Comparison of ENCODE assay signal across 8 cellular contexts in the genomic region with DNA sequence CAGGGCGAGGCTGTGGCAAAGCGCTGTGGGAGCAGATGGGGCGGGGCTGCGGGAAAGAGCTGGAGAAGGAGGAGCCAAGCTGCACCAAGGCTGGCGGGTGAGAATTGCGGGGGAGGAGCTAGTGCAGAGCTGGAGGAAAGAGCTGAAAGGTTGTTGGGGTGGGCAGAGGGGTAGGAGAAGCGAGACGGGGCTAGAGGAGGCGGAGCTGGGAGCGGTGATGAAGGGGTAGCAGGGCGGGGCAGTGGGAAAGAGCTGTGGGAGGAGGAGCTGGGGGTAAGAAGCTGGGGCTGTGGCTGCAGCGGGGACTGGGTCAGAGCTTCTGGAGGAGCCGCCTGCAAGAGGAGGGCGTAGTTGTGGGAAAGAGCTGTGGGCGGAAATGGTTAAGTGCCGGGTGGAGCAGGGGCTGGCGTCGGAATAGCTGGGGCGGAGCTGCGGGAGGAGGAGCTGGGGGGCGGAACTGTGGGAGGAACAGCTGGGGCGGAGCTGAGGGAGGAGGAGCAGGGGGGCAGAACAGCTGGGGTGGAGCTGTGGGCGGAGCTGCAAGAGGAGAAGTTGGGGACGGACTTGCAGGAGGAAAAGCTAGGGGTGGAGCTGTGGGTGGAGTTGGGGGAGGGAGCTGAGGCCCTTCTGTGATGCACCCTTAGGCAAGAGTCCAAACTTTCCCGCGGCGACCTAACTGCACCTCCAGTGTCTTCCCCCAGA. TPM values are rescaled to one million over a fixed set of nuclear protein-coding genes. Genes with fewer than 3 reads are reported as not detected.
DNase-seq lines count a peak whose midpoint lies in the region; ATAC-seq, FAIRE-seq and TF ChIP-seq lines count a peak whose summit lies in the region.

No MANE protein-coding gene starts in this region.

- H3K36me3 ChIP-seq in mesodermal cell (ENCODE audit: control insufficient read depth, insufficient read depth, low read length): no peaks in the 10 kb centered on the region

- DNase-seq in D721Med (ENCODE audit: insufficient read length, low spot score) (peak; percentile 47), HUDEP-2 (lab: John Stamatoyannopoulos, UW; ENCODE audit: unreplicated experiment in 76 of 76) (peak; percentile 11 to 96 (median 89)), NOMO-1 treated with dmso at 0.1 percent for 144 hours (lab: John Stamatoyannopoulos, UW; ENCODE audit: unreplicated experiment) (peak; percentile 91)
- DNase-seq in activated CD8-positive, alpha-beta memory T cell treated with anti-CD3 and anti-CD28 coated beads, Interleukin-2, amount 50 U/mL, for 24 hours (ENCODE audit: extremely low read depth): peak; percentile 79
- DNase-seq in stimulated activated CD8-positive, alpha-beta memory T cell treated with anti-CD3 and anti-CD28 coated beads, Interleukin-15, amount 100 ng/mL, for 24 hours (ENCODE audit: low read depth): peak; percentile 60

- H3K9me3 ChIP-seq in mesodermal cell (ENCODE audit: control insufficient read depth, low read length): no peaks in the 10 kb centered on the region

- no peaks in the 10 kb centered on the region for H3K4me1 ChIP-seq in mesodermal cell (ENCODE audit: control insufficient read depth, insufficient read depth, low read length, poor library complexity, severe bottlenecking)

- TF ChIP-seq CTCF in D721Med (IDR thresholded peaks at IDR 0.05; ENCODE audit: insufficient read depth, missing control alignments): peak; percentile 40

- peak overlapping the region; percentile 94 for H3K27ac ChIP-seq in mesodermal cell (ENCODE audit: low read depth, low read length, severe bottlenecking)

- 0% methylated on average over 10 to 11 of the region's 27 CpGs for WGBS in mesodermal cell (ENCODE audit: insufficient coverage in 2 of 2), 2 experiments

- ATAC-seq in GM21390 (IDR thresholded peaks at IDR 0.05; ENCODE audit: unreplicated experiment): peak; percentile 47

- FAIRE-seq in D721Med (lab: Jason Lieb, UNC) (no peak), endometrium (lab: Jason Lieb, UNC) (peak; percentile 84)

- H3K4me3 ChIP-seq in mesodermal cell (ENCODE audit: extremely low read depth, insufficient read depth, low read length, poor library complexity, severe bottlenecking): peak overlapping the region; percentile 46

RNA-seq across cellular contexts. Expression of a gene that starts 1.9 kb away (rescaled TPM):
- polyA plus RNA-seq in mesodermal cell (2013, experiment 1 of 2): 35.0 TPM
- 30.8 TPM for polyA plus RNA-seq in mesodermal cell (2013, experiment 2 of 2)

RNA-seq across cellular contexts. Expression of a gene that starts 10.8 kb away (rescaled TPM):
- not detected for polyA plus RNA-seq in mesodermal cell (2013, experiment 1 of 2)
- not detected for polyA plus RNA-seq in mesodermal cell (2013, experiment 2 of 2)

RNA-seq across cellular contexts. Expression of a gene that starts 59.2 kb away (rescaled TPM):
- not detected for polyA plus RNA-seq in mesodermal cell (2013, experiment 1 of 2)
- not detected for polyA plus RNA-seq in mesodermal cell (2013, experiment 2 of 2)

Comparison
In these comparisons a context has a peak if more than half of its experiments do, and no peak if none do; other contexts are left out.
1. Peak in every context shown above with its lines: DNase-seq, ATAC-seq, H3K4me3 ChIP-seq and H3K27ac ChIP-seq.